Comparison of ENCODE assay signal across 17 cellular contexts in genomic region chr15:33448151-33448550, GRCh38.
DNase-seq lines count a peak whose midpoint lies in the region; ATAC-seq and TF ChIP-seq lines count a peak whose summit lies in the region.
"Had no signal": no experiment of that assay in that cellular context is flagged by ENCODE, and none has a peak within 500 bp of the region (broad histone marks: within the 10 kb centered on the region; RNA-seq: fewer than 3 reads in every experiment).

No MANE protein-coding gene starts in this region.

- no peaks in the 10 kb centered on the region for H3K9me3 ChIP-seq in Loucy (ENCODE audit: insufficient read depth, low read depth, low read length)
- no peaks in the 10 kb centered on the region for H3K9me3 ChIP-seq in SJCRH30 (replicated peaks)
- no peaks in the 10 kb centered on the region for H3K9me3 ChIP-seq in psoas muscle
- no peaks in the 10 kb centered on the region for H3K9me3 ChIP-seq in esophagus squamous epithelium

- H3K27ac Mint-ChIP-seq in activated CD8-positive, alpha-beta T cell treated with anti-CD3 and anti-CD28 coated beads, Interleukin-2, amount 10 ng/mL, durations not matched to agents 7 days and 5 days = no peak overlapping the region
- H3K27ac Mint-ChIP-seq: CD8-positive, alpha-beta T cell; HFFc6 had no signal

- no peaks in the 10 kb centered on the region for H4K20me1 ChIP-seq in Loucy (ENCODE audit: insufficient read depth, low read length, poor library complexity, severe bottlenecking)

- H3K4me3 Mint-ChIP-seq in activated CD8-positive, alpha-beta T cell treated with anti-CD3 and anti-CD28 coated beads, Interleukin-2, amount 10 ng/mL, durations not matched to agents 7 days and 5 days = no peak overlapping the region
- H3K4me3 Mint-ChIP-seq: CD14-positive monocyte; CD8-positive, alpha-beta T cell; HFFc6 had no signal

- H2AFZ ChIP-seq in Loucy (ENCODE audit: low read length) = peak overlapping the region; percentile 23; the same call in 1 of the 2 replicates

- H3K27me3 Mint-ChIP-seq in activated CD8-positive, alpha-beta T cell treated with anti-CD3 and anti-CD28 coated beads, Interleukin-2, amount 10 ng/mL, durations not matched to agents 7 days and 5 days (ENCODE audit: low read depth) = peaks cover 5% of the 10 kb centered on the region

- no peak for ATAC-seq in psoas muscle
- ATAC-seq in activated CD8-positive, alpha-beta T cell treated with anti-CD3 and anti-CD28 coated beads, Interleukin-2, amount 10 ng/mL, durations not matched to agents 7 days and 5 days = no peak
- ATAC-seq: CD8-positive, alpha-beta T cell had no signal

- H3K27ac ChIP-seq in SJCRH30 (peak overlapping the region; percentile 27; the same call in 1 of the 2 replicates), psoas muscle (peak overlapping the region; percentile 34), esophagus squamous epithelium (no peak overlapping the region)

- H3K4me2 ChIP-seq in Loucy (ENCODE audit: low read depth, low read length, poor library complexity, severe bottlenecking) = no peak overlapping the region

- no peaks in the 10 kb centered on the region for H3K4me1 Mint-ChIP-seq in activated CD8-positive, alpha-beta T cell treated with anti-CD3 and anti-CD28 coated beads, Interleukin-2, amount 10 ng/mL, durations not matched to agents 7 days and 5 days (ENCODE audit: low read depth)
- H3K4me1 Mint-ChIP-seq: CD14-positive monocyte had no signal

- no peaks in the 10 kb centered on the region for H3K9me2 ChIP-seq in Loucy (replicated peaks; ENCODE audit: low read depth, low read length)

- H3K9me3 Mint-ChIP-seq in activated CD8-positive, alpha-beta T cell treated with anti-CD3 and anti-CD28 coated beads, Interleukin-2, amount 10 ng/mL, durations not matched to agents 7 days and 5 days (ENCODE audit: insufficient read depth) = no peaks in the 10 kb centered on the region
- H3K9me3 Mint-ChIP-seq: CD8-positive, alpha-beta T cell; HFFc6 had no signal

- H3K4me1 ChIP-seq in Loucy (ENCODE audit: insufficient read depth, low read length, poor library complexity, severe bottlenecking) (peaks cover 13% of the 10 kb centered on the region), SJCRH30 (peaks cover 28% of the 10 kb centered on the region), psoas muscle (peaks cover 6% of the 10 kb centered on the region), esophagus squamous epithelium (peaks cover 3 to 44% (median 15%) of the 10 kb centered on the region in 3 donors)

- TF ChIP-seq POLR2A in esophagus squamous epithelium (IDR thresholded peaks at IDR 0.05) = no peak

- CTCF ChIA-PET in activated CD8-positive, alpha-beta T cell treated with anti-CD3 and anti-CD28 coated beads, Interleukin-2, amount 10 ng/mL, durations not matched to agents 7 days and 5 days (lab: Charles Lee) = no interaction called here

- H3K36me3 ChIP-seq in Loucy (ENCODE audit: insufficient read depth, low read length) (no peaks in the 10 kb centered on the region), SJCRH30 (no peaks in the 10 kb centered on the region; the same call in 1 of the 2 replicates), psoas muscle (ENCODE audit: insufficient read depth in 1 of 2, low read depth in 1 of 2) (no peaks in the 10 kb centered on the region), esophagus squamous epithelium (no peaks in the 10 kb centered on the region)

- H3K27me3 ChIP-seq in Loucy (ENCODE audit: insufficient read depth, low read length, poor library complexity, severe bottlenecking) = no peaks in the 10 kb centered on the region
- H3K27me3 ChIP-seq in SJCRH30 = no peaks in the 10 kb centered on the region
- no peaks in the 10 kb centered on the region for H3K27me3 ChIP-seq in psoas muscle (ENCODE audit: insufficient read depth in 3 of 3, low read length in 2 of 3)
- H3K27me3 ChIP-seq in esophagus squamous epithelium = no peaks in the 10 kb centered on the region

- no peak overlapping the region for H3K9ac ChIP-seq in Loucy (ENCODE audit: low read depth, low read length, poor library complexity, severe bottlenecking)

- POLR2A ChIA-PET in activated CD8-positive, alpha-beta T cell treated with anti-CD3 and anti-CD28 coated beads, Interleukin-2, amount 10 ng/mL, durations not matched to agents 7 days and 5 days (lab: Charles Lee) = no interaction called here

- intact Hi-C loops in psoas muscle (cut with DNase I) (no loop called here), esophagus squamous epithelium (cut with DNase I) (no loop called here)

- WGBS in psoas muscle, 3 donors = 36 to 63% (median 46%) methylated on average over 4 of the region's 4 CpGs
- WGBS in esophagus squamous epithelium, 2 donors = 68 to 72% methylated on average over 4 of the region's 4 CpGs

- H3K79me2 ChIP-seq in Loucy (ENCODE audit: insufficient read depth, low read length) = no peaks in the 10 kb centered on the region

- H3F3A ChIP-seq in Loucy (ENCODE audit: low read depth) = no peaks in the 10 kb centered on the region

- TF ChIP-seq CTCF in Loucy (conservative IDR thresholded peaks at IDR 0.05; ENCODE audit: low read length) (no peak), psoas muscle (IDR thresholded peaks at IDR 0.05) (no peak), esophagus squamous epithelium (IDR thresholded peaks at IDR 0.05) (no peak)

- DNase-seq in SJCRH30 = peak; percentile 53 to 87
- DNase-seq in left kidney (ENCODE audit: low read depth, low spot score) = peak; percentile 54
- DNase-seq in psoas muscle = no peak
- no peak for DNase-seq in activated CD8-positive, alpha-beta T cell treated with anti-CD3 and anti-CD28 coated beads, Interleukin-2, amount 10 ng/mL, durations not matched to agents 7 days and 5 days
- no peak for DNase-seq in A172 (ENCODE audit: low spot score)
- no peak for DNase-seq in esophagus squamous epithelium (lab: John Stamatoyannopoulos, UW)
- no peak for DNase-seq in NCI-H2029 (lab: John Stamatoyannopoulos, UW)
- DNase-seq: CD8-positive, alpha-beta T cell; COR-L47; DMS153; DMS79 treated with DMSO at 0.1 percent for 48 hours; EL; GDM1; HCEC 1CT; HFFc6 had no signal

- H3K36me3 Mint-ChIP-seq in activated CD8-positive, alpha-beta T cell treated with anti-CD3 and anti-CD28 coated beads, Interleukin-2, amount 10 ng/mL, durations not matched to agents 7 days and 5 days (ENCODE audit: low read depth) = no peaks in the 10 kb centered on the region
- H3K36me3 Mint-ChIP-seq: CD14-positive monocyte; CD8-positive, alpha-beta T cell had no signal

- H3K4me3 ChIP-seq in Loucy (ENCODE audit: low read length, poor library complexity, severe bottlenecking) (no peak overlapping the region), SJCRH30 (no peak overlapping the region), psoas muscle (no peak overlapping the region), esophagus squamous epithelium (no peak overlapping the region)

Comparison
In these comparisons a context has a peak if more than half of its experiments do, and no peak if none do; other contexts are left out.
1. DNase-seq: peak in SJCRH30 (2 of 2) and left kidney (single experiment); none in psoas muscle (0 of 2), activated CD8-positive, alpha-beta T cell treated with anti-CD3 and anti-CD28 coated beads, Interleukin-2, amount 10 ng/mL, durations not matched to agents 7 days and 5 days (single experiment), A172 (single experiment), esophagus squamous epithelium (single experiment) and NCI-H2029 (single experiment).
2. H3K27ac ChIP-seq: peak in SJCRH30 (single experiment) and psoas muscle (single experiment); none in esophagus squamous epithelium (0 of 4).